Comparison of ENCODE assay signal across 1 cellular context in the genomic region with DNA sequence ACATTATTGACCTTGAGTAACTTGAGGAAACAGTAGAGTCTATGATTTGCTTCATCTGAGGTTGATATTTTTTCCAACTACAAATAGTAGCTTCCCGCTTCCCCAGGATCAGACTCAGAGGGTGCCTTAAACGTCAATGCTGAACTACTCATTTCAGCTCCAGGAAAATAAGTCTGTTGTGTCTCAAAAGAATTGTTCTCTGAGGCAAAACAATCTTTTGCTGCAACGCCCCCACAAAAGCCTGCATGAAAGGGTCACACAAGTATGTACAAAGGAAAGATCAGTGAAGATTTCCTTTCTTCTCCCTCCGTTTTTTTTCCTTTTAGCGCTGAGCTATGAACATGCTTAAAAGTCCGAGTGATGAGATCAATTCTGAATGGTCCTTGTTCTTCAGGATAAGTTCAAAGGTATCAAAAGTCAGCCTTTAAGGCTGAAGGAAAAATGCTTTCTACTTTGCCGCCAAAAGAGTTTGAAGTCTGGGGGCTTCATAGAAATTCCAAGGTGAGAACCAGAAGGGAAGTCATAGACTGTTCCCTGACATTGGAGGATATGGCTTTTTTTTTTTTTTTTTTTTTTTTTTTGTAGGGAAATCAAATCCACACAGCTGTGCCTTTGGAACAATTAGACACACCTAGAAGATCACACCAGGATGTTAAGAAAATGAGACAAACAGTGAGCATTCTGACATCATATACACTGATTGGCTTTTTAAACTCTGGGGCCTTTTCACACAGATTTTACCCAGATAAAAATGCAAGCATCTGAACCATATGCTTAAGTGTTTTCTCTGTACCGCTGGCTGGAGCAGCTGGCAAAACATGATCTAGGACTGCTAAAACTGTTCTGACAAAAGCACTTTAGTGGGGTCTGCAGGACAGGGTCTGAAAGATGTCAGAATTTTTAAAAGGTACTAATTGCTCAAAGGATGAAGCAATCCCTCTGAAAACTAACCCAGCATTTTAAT.
TF ChIP-seq lines count a peak whose summit lies in the region.

No MANE protein-coding gene starts in this region.

TF ChIP-seq in WTC11, 78 proteins besides CTCF, POLR2A, EP300 and RAD21 (continued from another document):
- TF ChIP-seq, protein P1, sequence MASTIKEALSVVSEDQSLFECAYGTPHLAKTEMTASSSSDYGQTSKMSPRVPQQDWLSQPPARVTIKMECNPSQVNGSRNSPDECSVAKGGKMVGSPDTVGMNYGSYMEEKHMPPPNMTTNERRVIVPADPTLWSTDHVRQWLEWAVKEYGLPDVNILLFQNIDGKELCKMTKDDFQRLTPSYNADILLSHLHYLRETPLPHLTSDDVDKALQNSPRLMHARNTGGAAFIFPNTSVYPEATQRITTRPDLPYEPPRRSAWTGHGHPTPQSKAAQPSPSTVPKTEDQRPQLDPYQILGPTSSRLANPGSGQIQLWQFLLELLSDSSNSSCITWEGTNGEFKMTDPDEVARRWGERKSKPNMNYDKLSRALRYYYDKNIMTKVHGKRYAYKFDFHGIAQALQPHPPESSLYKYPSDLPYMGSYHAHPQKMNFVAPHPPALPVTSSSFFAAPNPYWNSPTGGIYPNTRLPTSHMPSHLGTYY (CRISPR knock-in tag; IDR thresholded peaks at IDR 0.05) = no peak
- TF ChIP-seq FOXK1 (CRISPR knock-in tag; IDR thresholded peaks at IDR 0.05) (no peak), ZNF671 (CRISPR knock-in tag; IDR thresholded peaks at IDR 0.05) (no peak), FOXJ3 (CRISPR knock-in tag; IDR thresholded peaks at IDR 0.05; ENCODE audit: borderline replicate concordance) (no peak), ZNF219 (CRISPR knock-in tag; IDR thresholded peaks at IDR 0.05; ENCODE audit: borderline replicate concordance) (no peak), JAZF1 (CRISPR knock-in tag; IDR thresholded peaks at IDR 0.05) (no peak)
- TF ChIP-seq, protein P2, sequence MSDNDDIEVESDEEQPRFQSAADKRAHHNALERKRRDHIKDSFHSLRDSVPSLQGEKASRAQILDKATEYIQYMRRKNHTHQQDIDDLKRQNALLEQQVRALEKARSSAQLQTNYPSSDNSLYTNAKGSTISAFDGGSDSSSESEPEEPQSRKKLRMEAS (CRISPR knock-in tag; IDR thresholded peaks at IDR 0.05) = no peak
- TF ChIP-seq, protein P3, sequence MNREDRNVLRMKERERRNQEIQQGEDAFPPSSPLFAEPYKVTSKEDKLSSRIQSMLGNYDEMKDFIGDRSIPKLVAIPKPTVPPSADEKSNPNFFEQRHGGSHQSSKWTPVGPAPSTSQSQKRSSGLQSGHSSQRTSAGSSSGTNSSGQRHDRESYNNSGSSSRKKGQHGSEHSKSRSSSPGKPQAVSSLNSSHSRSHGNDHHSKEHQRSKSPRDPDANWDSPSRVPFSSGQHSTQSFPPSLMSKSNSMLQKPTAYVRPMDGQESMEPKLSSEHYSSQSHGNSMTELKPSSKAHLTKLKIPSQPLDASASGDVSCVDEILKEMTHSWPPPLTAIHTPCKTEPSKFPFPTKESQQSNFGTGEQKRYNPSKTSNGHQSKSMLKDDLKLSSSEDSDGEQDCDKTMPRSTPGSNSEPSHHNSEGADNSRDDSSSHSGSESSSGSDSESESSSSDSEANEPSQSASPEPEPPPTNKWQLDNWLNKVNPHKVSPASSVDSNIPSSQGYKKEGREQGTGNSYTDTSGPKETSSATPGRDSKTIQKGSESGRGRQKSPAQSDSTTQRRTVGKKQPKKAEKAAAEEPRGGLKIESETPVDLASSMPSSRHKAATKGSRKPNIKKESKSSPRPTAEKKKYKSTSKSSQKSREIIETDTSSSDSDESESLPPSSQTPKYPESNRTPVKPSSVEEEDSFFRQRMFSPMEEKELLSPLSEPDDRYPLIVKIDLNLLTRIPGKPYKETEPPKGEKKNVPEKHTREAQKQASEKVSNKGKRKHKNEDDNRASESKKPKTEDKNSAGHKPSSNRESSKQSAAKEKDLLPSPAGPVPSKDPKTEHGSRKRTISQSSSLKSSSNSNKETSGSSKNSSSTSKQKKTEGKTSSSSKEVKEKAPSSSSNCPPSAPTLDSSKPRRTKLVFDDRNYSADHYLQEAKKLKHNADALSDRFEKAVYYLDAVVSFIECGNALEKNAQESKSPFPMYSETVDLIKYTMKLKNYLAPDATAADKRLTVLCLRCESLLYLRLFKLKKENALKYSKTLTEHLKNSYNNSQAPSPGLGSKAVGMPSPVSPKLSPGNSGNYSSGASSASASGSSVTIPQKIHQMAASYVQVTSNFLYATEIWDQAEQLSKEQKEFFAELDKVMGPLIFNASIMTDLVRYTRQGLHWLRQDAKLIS (CRISPR knock-in tag; IDR thresholded peaks at IDR 0.05; ENCODE audit: borderline replicate concordance) = no peak
- TF ChIP-seq, protein P4, sequence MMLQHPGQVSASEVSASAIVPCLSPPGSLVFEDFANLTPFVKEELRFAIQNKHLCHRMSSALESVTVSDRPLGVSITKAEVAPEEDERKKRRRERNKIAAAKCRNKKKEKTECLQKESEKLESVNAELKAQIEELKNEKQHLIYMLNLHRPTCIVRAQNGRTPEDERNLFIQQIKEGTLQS (CRISPR knock-in tag; conservative IDR thresholded peaks at IDR 0.05) = no peak
- TF ChIP-seq, protein P5, sequence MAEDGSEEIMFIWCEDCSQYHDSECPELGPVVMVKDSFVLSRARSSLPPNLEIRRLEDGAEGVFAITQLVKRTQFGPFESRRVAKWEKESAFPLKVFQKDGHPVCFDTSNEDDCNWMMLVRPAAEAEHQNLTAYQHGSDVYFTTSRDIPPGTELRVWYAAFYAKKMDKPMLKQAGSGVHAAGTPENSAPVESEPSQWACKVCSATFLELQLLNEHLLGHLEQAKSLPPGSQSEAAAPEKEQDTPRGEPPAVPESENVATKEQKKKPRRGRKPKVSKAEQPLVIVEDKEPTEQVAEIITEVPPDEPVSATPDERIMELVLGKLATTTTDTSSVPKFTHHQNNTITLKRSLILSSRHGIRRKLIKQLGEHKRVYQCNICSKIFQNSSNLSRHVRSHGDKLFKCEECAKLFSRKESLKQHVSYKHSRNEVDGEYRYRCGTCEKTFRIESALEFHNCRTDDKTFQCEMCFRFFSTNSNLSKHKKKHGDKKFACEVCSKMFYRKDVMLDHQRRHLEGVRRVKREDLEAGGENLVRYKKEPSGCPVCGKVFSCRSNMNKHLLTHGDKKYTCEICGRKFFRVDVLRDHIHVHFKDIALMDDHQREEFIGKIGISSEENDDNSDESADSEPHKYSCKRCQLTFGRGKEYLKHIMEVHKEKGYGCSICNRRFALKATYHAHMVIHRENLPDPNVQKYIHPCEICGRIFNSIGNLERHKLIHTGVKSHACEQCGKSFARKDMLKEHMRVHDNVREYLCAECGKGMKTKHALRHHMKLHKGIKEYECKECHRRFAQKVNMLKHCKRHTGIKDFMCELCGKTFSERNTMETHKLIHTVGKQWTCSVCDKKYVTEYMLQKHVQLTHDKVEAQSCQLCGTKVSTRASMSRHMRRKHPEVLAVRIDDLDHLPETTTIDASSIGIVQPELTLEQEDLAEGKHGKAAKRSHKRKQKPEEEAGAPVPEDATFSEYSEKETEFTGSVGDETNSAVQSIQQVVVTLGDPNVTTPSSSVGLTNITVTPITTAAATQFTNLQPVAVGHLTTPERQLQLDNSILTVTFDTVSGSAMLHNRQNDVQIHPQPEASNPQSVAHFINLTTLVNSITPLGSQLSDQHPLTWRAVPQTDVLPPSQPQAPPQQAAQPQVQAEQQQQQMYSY (CRISPR knock-in tag; IDR thresholded peaks at IDR 0.05) = no peak
